Comparison of ENCODE assay signal across 21 cellular contexts in the genomic region with DNA sequence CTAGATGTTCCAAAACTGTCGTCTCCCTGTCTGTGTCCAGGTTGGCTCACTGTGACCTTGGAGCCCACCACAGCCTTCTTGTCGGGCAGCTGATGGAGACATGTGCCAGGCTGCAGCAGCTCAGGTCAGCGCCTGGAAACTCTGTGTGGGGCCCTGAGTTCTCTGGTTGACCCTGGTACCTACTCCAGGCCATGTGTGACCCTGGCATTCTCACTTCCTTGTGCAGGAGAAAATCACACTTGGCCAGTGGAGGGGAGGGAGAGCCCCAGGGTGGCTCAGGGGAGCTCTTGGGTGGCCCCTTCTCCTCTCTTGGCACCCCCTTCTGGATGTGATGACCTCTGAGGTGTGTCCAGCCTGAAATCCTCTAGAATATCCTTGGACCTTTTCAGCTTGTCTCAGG. TPM values are rescaled to one million over a fixed set of nuclear protein-coding genes. Genes with fewer than 3 reads are reported as not detected.
DNase-seq lines count a peak whose midpoint lies in the region; ATAC-seq, FAIRE-seq and TF ChIP-seq lines count a peak whose summit lies in the region.
"Had no signal": no experiment of that assay in that cellular context is flagged by ENCODE, and none has a peak within 500 bp of the region (broad histone marks: within the 10 kb centered on the region; RNA-seq: fewer than 3 reads in every experiment).

No MANE protein-coding gene starts in this region.

- ATAC-seq in CD4-positive, CD25-positive, alpha-beta regulatory T cell (ENCODE audit: low read depth in 2 of 2) = no peak
- ATAC-seq in T-cell (replicated peaks in 1 of 4) = no peak
- ATAC-seq in naive thymus-derived CD8-positive, alpha-beta T cell = peak in 1 of 2 donors; percentile 21
- no peak for ATAC-seq in HG03442 (IDR thresholded peaks at IDR 0.05; ENCODE audit: unreplicated experiment)
- ATAC-seq: SK-N-SH treated with all-trans-retinoic acid at 6 μM for 48 hours had no signal

- intact Hi-C loops in kidney (cut with DNase I) = no loop called here

- H3K27ac ChIP-seq in CD4-positive, CD25-positive, alpha-beta regulatory T cell (ENCODE audit: insufficient read depth, low read length, poor library complexity, severe bottlenecking) = no peak overlapping the region
- no peak overlapping the region for H3K27ac ChIP-seq in small intestine (ENCODE audit: low read depth in 1 of 2, low read length in 1 of 2)
- no peak overlapping the region for H3K27ac ChIP-seq in kidney (ENCODE audit: low read depth in 2 of 2, low read length in 2 of 2)
- H3K27ac ChIP-seq: C4-2B, KMS-11 had no signal

- H3K4me3 ChIP-seq in CD4-positive, CD25-positive, alpha-beta regulatory T cell (ENCODE audit: low read depth, low read length) = no peak overlapping the region
- H3K4me3 ChIP-seq in small intestine (ENCODE audit: low read depth in 1 of 2, low read length in 2 of 2) (no peak overlapping the region), kidney (ENCODE audit: low read length in 2 of 2) (no peak overlapping the region)
- H3K4me3 ChIP-seq: MG63 had no signal

- DNase-seq in activated T-cell treated with anti-CD3 and anti-CD28 coated beads, Interleukin-2, amount 50 U/mL, for 24 hours = no peak
- DNase-seq in activated T-cell treated with anti-CD3 and anti-CD28 coated beads, Interleukin-2, amount 50 U/mL, for 48 hours = no peak
- no peak for DNase-seq in CD4-positive, CD25-positive, alpha-beta regulatory T cell
- DNase-seq in T-cell = no peak
- peak in 1 of 10 donors; percentile 49 for DNase-seq in naive thymus-derived CD8-positive, alpha-beta T cell
- no peak for DNase-seq in small intestine
- DNase-seq in kidney = no peak
- DNase-seq: DMS79, HFFc6, MG63, NCI-H1105, NCI-H1694 treated with DMSO at 0.1 percent for 48 hours, NCI-H446, NCI-H748 treated with DMSO at 0.1 percent for 48 hours, Right ventricle myocardium superior had no signal

- POLR2A ChIA-PET in T-cell (lab: Charles Lee) = no interaction called here
- POLR2A ChIA-PET in naive thymus-derived CD8-positive, alpha-beta T cell (lab: Charles Lee) = interaction anchor here (1.0 to 1.9 kb wide), 5 partner anchors 8 to 37 kb away, joined by 3 to 6 read pairs (median 3); no protein-coding TSS in a partner anchor

- no peak for TF ChIP-seq CTCF in kidney (IDR thresholded peaks at IDR 0.05; ENCODE audit: borderline replicate concordance, extremely low read depth, insufficient read depth)

- CTCF ChIA-PET in T-cell (lab: Charles Lee) = no interaction called here

- FAIRE-seq in small intestine (lab: Jason Lieb, UNC) = no peak
- FAIRE-seq in kidney (lab: Jason Lieb, UNC) = no peak
- FAIRE-seq: G401.6, H1 had no signal

- WGBS in small intestine, 3 donors = 91 to 99% (median 97%) methylated on average over 3 of the region's 3 CpGs

- no peaks in the 10 kb centered on the region for H3K4me1 ChIP-seq in CD4-positive, CD25-positive, alpha-beta regulatory T cell (ENCODE audit: control insufficient read depth, insufficient read depth, low read length, poor library complexity, severe bottlenecking)
- no peaks in the 10 kb centered on the region for H3K4me1 ChIP-seq in small intestine (ENCODE audit: control insufficient read depth in 2 of 2, insufficient read depth in 1 of 2, low read depth in 1 of 2, low read length in 1 of 2)
- no peaks in the 10 kb centered on the region for H3K4me1 ChIP-seq in kidney (ENCODE audit: control insufficient read depth in 1 of 2, insufficient read depth in 1 of 2, low read depth in 1 of 2, low read length in 2 of 2)

- H3K4me1 Mint-ChIP-seq in activated T-cell treated with anti-CD3 and anti-CD28 coated beads, Interleukin-2, amount 50 U/mL, for 24 hours (ENCODE audit: low read depth) = peaks cover 24% of the 10 kb centered on the region
- H3K4me1 Mint-ChIP-seq in CD4-positive, CD25-positive, alpha-beta regulatory T cell = peaks cover 0 to 8% (median 7%) of the 10 kb centered on the region in 4 donors
- peaks cover 0 to 17% (median 9%) of the 10 kb centered on the region in 3 donors for H3K4me1 Mint-ChIP-seq in T-cell
- H3K4me1 Mint-ChIP-seq in naive thymus-derived CD8-positive, alpha-beta T cell = peaks cover 11 to 42% (median 32%) of the 10 kb centered on the region in 4 donors

- peak overlapping the region; percentile 80 for H3K27ac Mint-ChIP-seq in activated T-cell treated with anti-CD3 and anti-CD28 coated beads, Interleukin-2, amount 50 U/mL, for 24 hours
- peak overlapping the region; percentile 71 to 91 (median 87) for H3K27ac Mint-ChIP-seq in CD4-positive, CD25-positive, alpha-beta regulatory T cell
- H3K27ac Mint-ChIP-seq in T-cell = peak overlapping the region; percentile 76 to 78
- peak overlapping the region in 7 of 10 donors; percentile 5 to 88 (median 72) for H3K27ac Mint-ChIP-seq in naive thymus-derived CD8-positive, alpha-beta T cell
- H3K27ac Mint-ChIP-seq: HFFc6 had no signal

- H3K27me3 ChIP-seq in CD4-positive, CD25-positive, alpha-beta regulatory T cell (ENCODE audit: control insufficient read depth, insufficient read depth, low read length) = no peaks in the 10 kb centered on the region
- H3K27me3 ChIP-seq in small intestine (ENCODE audit: control insufficient read depth in 2 of 2, insufficient read depth in 2 of 2, low read length in 2 of 2) = no peaks in the 10 kb centered on the region
- H3K27me3 ChIP-seq: MG63 had no signal

- peaks cover 62% of the 10 kb centered on the region for H3K36me3 ChIP-seq in CD4-positive, CD25-positive, alpha-beta regulatory T cell (ENCODE audit: control insufficient read depth, insufficient read depth, low read length)
- peaks cover 2 to 7% of the 10 kb centered on the region in 2 donors for H3K36me3 ChIP-seq in small intestine (ENCODE audit: control insufficient read depth in 2 of 2, insufficient read depth in 2 of 2, low read length in 2 of 2)
- peaks cover 0 to 2% of the 10 kb centered on the region in 2 donors for H3K36me3 ChIP-seq in kidney (ENCODE audit: control insufficient read depth in 1 of 2, insufficient read depth in 2 of 2, low read length in 2 of 2)
- H3K36me3 ChIP-seq: MG63 had no signal

- no peaks in the 10 kb centered on the region for H3K27me3 Mint-ChIP-seq in activated T-cell treated with anti-CD3 and anti-CD28 coated beads, Interleukin-2, amount 50 U/mL, for 24 hours
- H3K27me3 Mint-ChIP-seq in CD4-positive, CD25-positive, alpha-beta regulatory T cell = no peaks in the 10 kb centered on the region
- H3K27me3 Mint-ChIP-seq in T-cell = no peaks in the 10 kb centered on the region
- H3K27me3 Mint-ChIP-seq in naive thymus-derived CD8-positive, alpha-beta T cell = no peaks in the 10 kb centered on the region

- peaks cover 73% of the 10 kb centered on the region for H3K36me3 Mint-ChIP-seq in activated T-cell treated with anti-CD3 and anti-CD28 coated beads, Interleukin-2, amount 50 U/mL, for 24 hours (ENCODE audit: low read depth)
- peaks cover 26% of the 10 kb centered on the region for H3K36me3 Mint-ChIP-seq in CD4-positive, CD25-positive, alpha-beta regulatory T cell
- peaks cover 56% of the 10 kb centered on the region for H3K36me3 Mint-ChIP-seq in T-cell
- H3K36me3 Mint-ChIP-seq in naive thymus-derived CD8-positive, alpha-beta T cell = peaks cover 0 to 75% (median 19%) of the 10 kb centered on the region in 3 donors

- H3K4me3 Mint-ChIP-seq in activated T-cell treated with anti-CD3 and anti-CD28 coated beads, Interleukin-2, amount 50 U/mL, for 24 hours = no peak overlapping the region
- H3K4me3 Mint-ChIP-seq in CD4-positive, CD25-positive, alpha-beta regulatory T cell = no peak overlapping the region
- H3K4me3 Mint-ChIP-seq in T-cell = no peak overlapping the region
- H3K4me3 Mint-ChIP-seq in naive thymus-derived CD8-positive, alpha-beta T cell = no peak overlapping the region
- H3K4me3 Mint-ChIP-seq: HFFc6 had no signal

- H3K9me3 ChIP-seq in CD4-positive, CD25-positive, alpha-beta regulatory T cell (ENCODE audit: control insufficient read depth in 2 of 2, low read length in 2 of 2) = no peaks in the 10 kb centered on the region
- no peaks in the 10 kb centered on the region for H3K9me3 ChIP-seq in small intestine (ENCODE audit: control insufficient read depth, low read depth)
- H3K9me3 ChIP-seq in kidney (ENCODE audit: control insufficient read depth in 1 of 2, low read length in 2 of 2) = no peaks in the 10 kb centered on the region
- H3K9me3 ChIP-seq: MG63 had no signal

- no peaks in the 10 kb centered on the region for H3K9me3 Mint-ChIP-seq in activated T-cell treated with anti-CD3 and anti-CD28 coated beads, Interleukin-2, amount 50 U/mL, for 24 hours
- peaks cover 0 to 2% (median 0%) of the 10 kb centered on the region in 7 donors for H3K9me3 Mint-ChIP-seq in CD4-positive, CD25-positive, alpha-beta regulatory T cell
- H3K9me3 Mint-ChIP-seq in T-cell = no peaks in the 10 kb centered on the region
- peaks cover 0 to 2% (median 0%) of the 10 kb centered on the region in 9 donors for H3K9me3 Mint-ChIP-seq in naive thymus-derived CD8-positive, alpha-beta T cell
- H3K9me3 Mint-ChIP-seq: HFFc6 had no signal

- H3K9ac ChIP-seq in kidney (ENCODE audit: low read length in 2 of 2) = no peak overlapping the region
- H3K9ac ChIP-seq: KMS-11 had no signal

RNA-seq across cellular contexts. Expression of a gene that starts 25.0 kb away (rescaled TPM):
- total RNA-seq in CD4-positive, CD25-positive, alpha-beta regulatory T cell = 15.3 TPM
- polyA plus RNA-seq in CD4-positive, CD25-positive, alpha-beta regulatory T cell = 10 to 100 TPM; 31.7 to 54.7 (median 47.3) TPM
- 1 to 10 TPM; 5.5 to 9.3 (median 6.1) TPM for total RNA-seq in T-cell
- total RNA-seq in naive thymus-derived CD8-positive, alpha-beta T cell = 10 to 100 TPM in 1 of 2 experiments, 1 to 10 TPM in 1; 9.6 to 10.3 TPM
- polyA plus RNA-seq in naive thymus-derived CD8-positive, alpha-beta T cell = 10 to 100 TPM; 26.8 to 60.4 (median 30.4) TPM
- 10 to 100 TPM in 1 of 3 donors, 1 to 10 TPM in 2; 3.1 to 22.9 (median 6.2) TPM for polyA plus RNA-seq in small intestine
- total RNA-seq in kidney = 24.1 TPM
- polyA plus RNA-seq in kidney (ENCODE audit: insufficient read depth, low read depth, low replicate concordance) = 33.1 TPM
